1 cellular context compared by ENCODE assay signal in genomic region chr4:70840631-70841030, GRCh38.
TF ChIP-seq lines count a peak whose summit lies in the region.

No MANE protein-coding gene starts in this region.

TF ChIP-seq in H1, 55 proteins besides CTCF, POLR2A, EP300 and RAD21:
- 0 out of 2 replicates have a peak, but pooled peaks have one; percentile 2 for TF ChIP-seq KDM1A (IDR thresholded peaks at IDR 0.05; ENCODE audit: borderline replicate concordance, low read length)
